25 cellular contexts compared by ENCODE assay signal in the genomic region with DNA sequence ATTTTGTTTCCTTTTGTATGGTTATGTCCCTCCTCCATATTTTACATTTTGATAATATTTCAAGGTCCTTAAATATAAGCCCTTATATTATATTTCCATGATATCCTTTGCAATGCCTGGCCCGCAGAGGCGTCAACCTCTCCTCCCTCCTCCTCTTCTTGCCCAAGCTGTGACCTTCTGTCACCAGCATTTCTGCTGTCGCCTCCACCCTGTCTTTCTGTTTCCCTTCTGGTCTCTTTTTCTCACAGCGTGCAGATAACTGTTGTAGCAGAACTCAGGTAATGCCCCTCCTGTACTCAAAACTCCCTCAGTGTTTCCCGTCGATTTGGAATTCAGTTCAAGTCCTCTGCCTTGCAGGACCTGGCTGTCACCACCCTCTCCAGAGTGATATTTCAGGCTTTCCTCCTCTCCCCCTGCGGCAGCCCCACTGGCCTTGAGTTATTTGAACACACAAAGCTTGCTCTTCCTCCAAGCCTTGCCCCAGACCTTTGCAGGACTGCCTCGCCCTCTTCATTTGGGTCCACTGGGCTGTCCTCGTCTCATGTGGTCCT.
"Had no signal": no experiment of that assay in that cellular context is flagged by ENCODE, and none has a peak within 500 bp of the region (broad histone marks: within the 10 kb centered on the region; RNA-seq: fewer than 3 reads in every experiment).

No MANE protein-coding gene starts in this region.

- ATAC-seq: left lobe of liver; lower lobe of right lung; natural killer cell treated with Interleukin-12 subunit alpha and Interleukin-12 subunit beta and Interleukin-15 and Interleukin-18, amount 100 ng/mL, for 72 hours; psoas muscle; sciatic nerve; stimulated activated naive B cell treated with anti-CD40 and anti-IgM and Interleukin-4, amounts not matched to agents 10 μg/mL and 1 μg/mL and 100 μg/mL, for 72 hours; upper lobe of right lung had no signal

- H3K4me2 ChIP-seq: hepatocyte had no signal

- H3K4me3 ChIP-seq: heart right ventricle, hepatocyte, lower lobe of right lung, psoas muscle, skin epidermis, suprapubic skin, thoracic aorta, tibial artery, upper lobe of right lung had no signal

- H3K27ac ChIP-seq: heart right ventricle, hepatocyte, lower lobe of right lung, neutrophil, parathyroid adenoma, psoas muscle, skin epidermis, suprapubic skin, thoracic aorta, tibial artery, upper lobe of right lung had no signal

- H3K9me3 ChIP-seq: lower lobe of right lung, neutrophil, psoas muscle, suprapubic skin, thoracic aorta, tibial artery, upper lobe of right lung had no signal

- H3K9ac ChIP-seq: parathyroid adenoma had no signal

- H3K27me3 ChIP-seq: hepatocyte, neutrophil, suprapubic skin, tibial artery, upper lobe of right lung had no signal

- H3K4me1 ChIP-seq: heart right ventricle, lower lobe of right lung, parathyroid adenoma, psoas muscle, suprapubic skin, tibial artery, upper lobe of right lung had no signal

- H3K36me3 ChIP-seq: heart right ventricle, lower lobe of right lung, neutrophil, suprapubic skin, thoracic aorta, tibial artery, upper lobe of right lung had no signal

- DNase-seq: heart right ventricle; islet precursor cell; lower lobe of right lung; mammary epithelial cell; mesendoderm; naive B cell; occipital lobe; psoas muscle; stimulated activated CD4-positive, alpha-beta T cell treated with anti-CD3 and anti-CD28 coated beads, Interleukin-12 subunit alpha, Interleukin-12 subunit beta, amount 100 ng/mL, for 4 hours; stimulated activated CD4-positive, alpha-beta T cell treated with anti-CD3 and anti-CD28 coated beads, Interleukin-15, amount 100 ng/mL, for 24 hours; stimulated activated CD4-positive, alpha-beta T cell treated with anti-CD3 and anti-CD28 coated beads, Interleukin-2, amount 100 ng/mL, for 24 hours; stimulated activated CD4-positive, alpha-beta T cell treated with anti-CD3 and anti-CD28 coated beads, Interleukin-4, amount 100 ng/mL, for 1 hour; stimulated activated naive B cell treated with anti-CD40 and anti-IgM and Interleukin-4, amounts not matched to agents 10 μg/mL and 1 μg/mL and 100 μg/mL, for 72 hours; tibial artery; trophoblast cell; upper lobe of right lung had no signal

- H2AFZ ChIP-seq: hepatocyte, parathyroid adenoma had no signal
